28 cellular contexts compared by ENCODE assay signal in the genomic region with DNA sequence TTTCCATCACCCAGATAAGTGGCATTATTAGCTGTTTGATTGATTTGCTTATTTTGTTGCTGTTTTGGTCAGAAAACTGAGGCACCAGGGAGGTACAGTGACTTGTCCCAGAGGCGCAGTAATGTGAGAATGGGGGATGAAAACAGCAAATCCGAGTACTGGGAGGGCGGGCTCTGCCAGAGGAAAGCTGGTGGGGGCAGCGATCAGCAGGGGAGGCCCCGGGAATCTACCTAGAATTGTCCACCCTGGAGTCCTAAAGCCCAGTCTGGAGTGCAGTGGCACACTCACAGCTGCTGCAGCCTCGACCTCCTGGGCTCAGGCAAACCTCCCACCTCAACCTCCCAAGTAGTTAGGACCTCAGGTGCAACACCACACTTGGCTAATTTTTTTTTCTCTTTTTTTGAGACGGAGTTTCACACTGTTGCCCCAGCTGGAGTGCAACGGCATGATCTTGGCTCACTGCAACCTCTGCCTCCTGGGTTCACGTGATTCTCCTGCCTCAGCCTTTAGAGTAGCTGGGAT.
"Had no signal": no experiment of that assay in that cellular context is flagged by ENCODE, and none has a peak within 500 bp of the region (broad histone marks: within the 10 kb centered on the region; RNA-seq: fewer than 3 reads in every experiment).

No MANE protein-coding gene starts in this region.

- ATAC-seq: activated CD8-positive, alpha-beta memory T cell treated with anti-CD3 and anti-CD28 coated beads, Interleukin-2, amount 10 ng/mL, durations not matched to agents 7 days and 5 days; activated naive CD8-positive, alpha-beta T cell treated with anti-CD3 and anti-CD28 coated beads, Interleukin-2, amount 50 U/mL, for 24 hours; body of pancreas; Right ventricle myocardium inferior had no signal

- H3K36me3 Mint-ChIP-seq: activated CD8-positive, alpha-beta memory T cell treated with anti-CD3 and anti-CD28 coated beads, Interleukin-2, amount 10 ng/mL, durations not matched to agents 7 days and 5 days; activated naive CD4-positive, alpha-beta T cell treated with anti-CD3 and anti-CD28 coated beads, Interleukin-2, amount 50 U/mL, for 24 hours had no signal

- H3K4me1 ChIP-seq: ascending aorta had no signal

- H3K36me3 ChIP-seq: ascending aorta had no signal

- H3K27me3 Mint-ChIP-seq: activated B cell treated with CpG ODN at 0.5 μM for 24 hours; activated CD4-positive, alpha-beta T cell treated with anti-CD3 and anti-CD28 coated beads, Interleukin-2, amount 10 ng/mL, durations not matched to agents 24 days and 14 days; activated CD8-positive, alpha-beta memory T cell treated with anti-CD3 and anti-CD28 coated beads, Interleukin-2, amount 10 ng/mL, durations not matched to agents 7 days and 5 days; activated naive CD4-positive, alpha-beta T cell treated with anti-CD3 and anti-CD28 coated beads, Interleukin-2, amount 50 U/mL, for 24 hours; activated naive CD8-positive, alpha-beta T cell treated with anti-CD3 and anti-CD28 coated beads, Interleukin-2, amount 50 U/mL, for 24 hours; activated T-cell treated with anti-CD3 and anti-CD28 coated beads, Interleukin-2, amount 50 U/mL, for 24 hours had no signal

- DNase-seq: activated B cell treated with CpG ODN at 0.5 μM for 24 hours; activated CD4-positive, alpha-beta T cell treated with anti-CD3 and anti-CD28 coated beads for 1 hour; activated CD4-positive, alpha-beta T cell treated with anti-CD3 and anti-CD28 coated beads, Interleukin-2, amount 10 ng/mL, durations not matched to agents 24 days and 14 days; activated CD4-positive, alpha-beta T cell treated with anti-CD3 and anti-CD28 coated beads, Interleukin-2, amount 50 U/mL, for 48 hours; activated CD8-positive, alpha-beta memory T cell treated with anti-CD3 and anti-CD28 coated beads, Interleukin-2, amount 10 ng/mL, durations not matched to agents 7 days and 5 days; activated effector memory CD4-positive, alpha-beta T cell treated with Interleukin-2 at 50 U/mL for 16 hours; activated naive CD4-positive, alpha-beta T cell; activated naive CD8-positive, alpha-beta T cell treated with anti-CD3 and anti-CD28 coated beads, Interleukin-2, amount 50 U/mL, for 24 hours; activated T-cell treated with anti-CD3 and anti-CD28 coated beads, Interleukin-2, amount 50 U/mL, for 24 hours; amniotic stem cell; body of pancreas; central memory CD4-positive, alpha-beta T cell; KG1; NCI-H1092; NCI-H1417; NCI-H1694; NCI-H2029; NCI-H2107; NCI-H345; NCI-H510A; NCI-H526 treated with DMSO at 0.1 percent for 48 hours; NCI-H82 had no signal

- H3K27ac ChIP-seq: ascending aorta, body of pancreas, SK-N-MC had no signal

- H3K4me3 ChIP-seq: ascending aorta, body of pancreas, SK-N-MC had no signal

- H3K4me3 Mint-ChIP-seq: activated B cell treated with CpG ODN at 0.5 μM for 24 hours; activated CD4-positive, alpha-beta T cell treated with anti-CD3 and anti-CD28 coated beads, Interleukin-2, amount 10 ng/mL, durations not matched to agents 24 days and 14 days; activated CD8-positive, alpha-beta memory T cell treated with anti-CD3 and anti-CD28 coated beads, Interleukin-2, amount 10 ng/mL, durations not matched to agents 7 days and 5 days; activated naive CD4-positive, alpha-beta T cell treated with anti-CD3 and anti-CD28 coated beads, Interleukin-2, amount 50 U/mL, for 24 hours; activated naive CD8-positive, alpha-beta T cell treated with anti-CD3 and anti-CD28 coated beads, Interleukin-2, amount 50 U/mL, for 24 hours; activated T-cell treated with anti-CD3 and anti-CD28 coated beads, Interleukin-2, amount 50 U/mL, for 24 hours; activated T-helper 1 cell treated with anti-CD3 and anti-CD28 coated beads, Interleukin-12 subunit alpha, Interleukin-12 subunit beta, Interleukin-2, Interleukin-4 antibody, amounts not matched to agents 30 ng/mL and 10 ng/mL and 1 ng/mL, durations not matched to agents 14 hours and 24 hours and 36 hours; T-helper 2 cell treated with Interferon-gamma antibody and Interleukin-4, amounts not matched to agents 5 μg/mL and 100 μg/mL, for 36 hours had no signal

- H3K9me3 Mint-ChIP-seq: activated B cell treated with CpG ODN at 0.5 μM for 24 hours; activated CD4-positive, alpha-beta T cell treated with anti-CD3 and anti-CD28 coated beads, Interleukin-2, amount 10 ng/mL, durations not matched to agents 24 days and 14 days; activated naive CD4-positive, alpha-beta T cell treated with anti-CD3 and anti-CD28 coated beads, Interleukin-2, amount 50 U/mL, for 24 hours; activated naive CD8-positive, alpha-beta T cell treated with anti-CD3 and anti-CD28 coated beads, Interleukin-2, amount 50 U/mL, for 24 hours; activated T-cell treated with anti-CD3 and anti-CD28 coated beads, Interleukin-2, amount 50 U/mL, for 24 hours; activated T-helper 1 cell treated with anti-CD3 and anti-CD28 coated beads, Interleukin-12 subunit alpha, Interleukin-12 subunit beta, Interleukin-2, Interleukin-4 antibody, amounts not matched to agents 30 ng/mL and 10 ng/mL and 1 ng/mL, durations not matched to agents 14 hours and 24 hours and 36 hours; T-helper 2 cell treated with Interferon-gamma antibody and Interleukin-4, amounts not matched to agents 5 μg/mL and 100 μg/mL, for 36 hours had no signal

- H3K27ac Mint-ChIP-seq: activated B cell treated with CpG ODN at 0.5 μM for 24 hours; activated CD4-positive, alpha-beta T cell treated with anti-CD3 and anti-CD28 coated beads, Interleukin-2, amount 10 ng/mL, durations not matched to agents 24 days and 14 days; activated CD8-positive, alpha-beta memory T cell treated with anti-CD3 and anti-CD28 coated beads, Interleukin-2, amount 10 ng/mL, durations not matched to agents 7 days and 5 days; activated naive CD4-positive, alpha-beta T cell treated with anti-CD3 and anti-CD28 coated beads, Interleukin-2, amount 50 U/mL, for 24 hours; activated naive CD8-positive, alpha-beta T cell treated with anti-CD3 and anti-CD28 coated beads, Interleukin-2, amount 50 U/mL, for 24 hours; activated T-cell treated with anti-CD3 and anti-CD28 coated beads, Interleukin-2, amount 50 U/mL, for 24 hours; activated T-helper 1 cell treated with anti-CD3 and anti-CD28 coated beads, Interleukin-12 subunit alpha, Interleukin-12 subunit beta, Interleukin-2, Interleukin-4 antibody, amounts not matched to agents 30 ng/mL and 10 ng/mL and 1 ng/mL, durations not matched to agents 14 hours and 24 hours and 36 hours; T-helper 2 cell treated with Interferon-gamma antibody and Interleukin-4, amounts not matched to agents 5 μg/mL and 100 μg/mL, for 36 hours had no signal

- H3K9me3 ChIP-seq: ascending aorta, body of pancreas had no signal

- H3K27me3 ChIP-seq: ascending aorta, body of pancreas had no signal
